ENCODE assay signal across 8 cellular contexts in the genomic region with DNA sequence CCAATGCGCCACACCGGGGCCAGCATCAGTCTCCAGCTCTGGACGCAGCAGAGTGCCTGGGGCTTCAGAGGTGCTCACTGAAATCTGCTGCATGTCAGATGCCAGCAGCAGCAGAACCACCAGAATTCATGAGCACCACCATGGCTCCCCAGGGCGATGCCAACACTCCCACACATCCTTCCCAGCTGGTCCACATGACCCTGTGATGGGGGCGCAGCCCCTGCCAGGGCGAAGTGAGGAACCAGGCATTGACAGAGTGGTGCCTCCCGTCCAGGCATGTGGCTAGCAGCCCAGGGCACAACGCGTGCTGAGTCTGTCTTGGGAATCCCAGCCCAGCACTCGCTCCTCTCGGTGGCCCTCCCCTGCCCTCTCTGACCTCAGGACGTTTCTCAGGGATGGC.
"Had no signal": no experiment of that assay in that cellular context is flagged by ENCODE, and none has a peak within 500 bp of the region (broad histone marks: within the 10 kb centered on the region; RNA-seq: fewer than 3 reads in every experiment).

No MANE protein-coding gene starts in this region.

- H3K9ac ChIP-seq: KMS-11 had no signal

- H3K27ac Mint-ChIP-seq: GM23338, IgD-negative memory B cell had no signal

- H3K27ac ChIP-seq: HL-60, KMS-11 had no signal

- ATAC-seq: GM23338, HepG2 had no signal

- H3K36me3 Mint-ChIP-seq: IgD-negative memory B cell had no signal

- H3K4me2 ChIP-seq: GM23338, KMS-11 had no signal

- DNase-seq: H9, HCEC 1CT, KBM-7 had no signal

- H3K4me3 ChIP-seq: GM23338 had no signal

- H3K9me3 Mint-ChIP-seq: GM23338, H9, IgD-negative memory B cell had no signal

- H3K4me3 Mint-ChIP-seq: GM23338, H9, IgD-negative memory B cell had no signal

- H2AFZ ChIP-seq: GM23338 had no signal
